Comparison of ENCODE assay signal across 13 cellular contexts in the genomic region with DNA sequence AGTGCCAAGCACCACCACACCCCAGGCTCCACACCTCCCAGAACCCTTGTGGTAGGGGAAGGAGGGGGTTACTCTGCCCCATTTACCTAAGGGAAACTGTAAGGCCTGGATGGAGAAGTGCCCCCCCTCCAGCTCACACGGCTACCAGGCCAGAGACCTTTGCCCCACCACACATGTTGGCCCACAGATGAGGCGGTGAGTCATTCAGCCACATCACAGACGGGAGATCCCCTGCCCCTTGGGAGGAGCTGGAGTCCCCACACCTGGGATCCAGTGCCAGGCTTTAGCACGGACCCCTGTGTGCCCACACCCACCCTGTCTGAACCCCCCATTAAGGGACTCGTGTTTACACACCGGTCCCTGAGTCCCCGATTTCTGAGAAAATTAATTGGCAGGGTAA. TPM values are rescaled to one million over a fixed set of nuclear protein-coding genes. Genes with fewer than 3 reads are reported as not detected.
DNase-seq lines count a peak whose midpoint lies in the region; ATAC-seq, FAIRE-seq and TF ChIP-seq lines count a peak whose summit lies in the region.
"Had no signal": no experiment of that assay in that cellular context is flagged by ENCODE, and none has a peak within 500 bp of the region (broad histone marks: within the 10 kb centered on the region; RNA-seq: fewer than 3 reads in every experiment).

No MANE protein-coding gene starts in this region.

- no peak overlapping the region for H2AK9ac ChIP-seq in IMR-90 (replicated peaks; ENCODE audit: low read depth, low read length, poor library complexity)

- no peaks in the 10 kb centered on the region for H3K4me1 Mint-ChIP-seq in astrocyte (ENCODE audit: low read depth, unreplicated experiment)

- TF ChIP-seq CTCF in IMR-90 (conservative IDR thresholded peaks at IDR 0.05; ENCODE audit: low read depth, low read length) (no peak), astrocyte (IDR thresholded peaks at IDR 0.05; ENCODE audit: insufficient read depth, low read depth, low read length) (no peak)

- ATAC-seq in IMR-90 (ENCODE audit: low read depth) (no peak), HG03460 (IDR thresholded peaks at IDR 0.05; ENCODE audit: unreplicated experiment) (no peak), HG02973 (IDR thresholded peaks at IDR 0.05; ENCODE audit: unreplicated experiment) (no peak)

- no peak overlapping the region for H2BK120ac ChIP-seq in IMR-90 (ENCODE audit: low read depth, low read length)

- peaks cover 63% of the 10 kb centered on the region for H3K27me3 Mint-ChIP-seq in astrocyte (ENCODE audit: low read depth, unreplicated experiment)

- H3K4ac ChIP-seq in IMR-90 (ENCODE audit: low read depth, low read length): no peak overlapping the region

- H3K9me3 Mint-ChIP-seq in astrocyte (ENCODE audit: unreplicated experiment): no peaks in the 10 kb centered on the region

- H3K36me3 ChIP-seq in IMR-90 (ENCODE audit: control insufficient read depth, insufficient read depth, low read length): no peaks in the 10 kb centered on the region
- H3K36me3 ChIP-seq in astrocyte (ENCODE audit: insufficient read depth, low read length): no peaks in the 10 kb centered on the region
- H3K36me3 ChIP-seq: neutrophil had no signal

- H3K14ac ChIP-seq in IMR-90 (replicated peaks; ENCODE audit: low read depth, low read length): no peak overlapping the region

- H3K79me1 ChIP-seq in IMR-90 (ENCODE audit: low read depth in 1 of 2, low read length in 2 of 2): no peaks in the 10 kb centered on the region

- POLR2A ChIA-PET in IMR-90 (lab: Charles Lee; ENCODE audit: unreplicated experiment): no interaction called here

- no peaks in the 10 kb centered on the region for H3K9me1 ChIP-seq in IMR-90 (ENCODE audit: insufficient read depth, low read length)

- no peak for TF ChIP-seq POLR2A in IMR-90 (IDR thresholded peaks at IDR 0.05; ENCODE audit: low read depth, low read length)

- H3K4me3 ChIP-seq in IMR-90 (ENCODE audit: insufficient read depth, low read depth, low read length) (no peak overlapping the region), astrocyte (ENCODE audit: insufficient read depth, low read depth, low read length) (no peak overlapping the region)

- H4K20me1 ChIP-seq in IMR-90 (ENCODE audit: insufficient read depth, low read length) (no peaks in the 10 kb centered on the region), astrocyte (ENCODE audit: insufficient read depth, low read length) (no peaks in the 10 kb centered on the region)

- CTCF ChIA-PET in IMR-90 (lab: Yijun Ruan, JAX): no interaction called here

- H2BK20ac ChIP-seq in IMR-90 (ENCODE audit: low read depth, low read length): no peak overlapping the region

- H2AFZ ChIP-seq in IMR-90 (replicated peaks; ENCODE audit: low read length, poor library complexity) (peak overlapping the region; percentile 56), astrocyte (ENCODE audit: low read depth, low read length) (no peak overlapping the region)

- no peak overlapping the region for H3K18ac ChIP-seq in IMR-90 (ENCODE audit: low read depth, low read length)

- FAIRE-seq in astrocyte (lab: Jason Lieb, UNC): no peak
- FAIRE-seq: A204.1 had no signal

- no CpG with 5 or more reads among the region's 7 CpGs for WGBS in IMR-90 (ENCODE audit: extremely low coverage in 2 of 2, insufficient read length in 1 of 2), 2 experiments

- no peaks in the 10 kb centered on the region for H3K79me2 ChIP-seq in astrocyte (ENCODE audit: insufficient read depth, low read length)

- H4K5ac ChIP-seq in IMR-90 (ENCODE audit: low read depth, low read length): no peak overlapping the region

- no peaks in the 10 kb centered on the region for H3K9me3 ChIP-seq in IMR-90 (ENCODE audit: control insufficient read depth, insufficient read depth, low read length)
- no peaks in the 10 kb centered on the region for H3K9me3 ChIP-seq in astrocyte (ENCODE audit: insufficient read depth, low read depth, low read length)
- H3K9me3 ChIP-seq: neutrophil had no signal

- H2AK5ac ChIP-seq in IMR-90 (ENCODE audit: low read depth, low read length): no peak overlapping the region

- H3K27ac ChIP-seq in IMR-90 (ENCODE audit: insufficient read depth, low read length) (no peak overlapping the region), astrocyte (ENCODE audit: low read depth, low read length) (no peak overlapping the region)
- H3K27ac ChIP-seq: neutrophil had no signal

- no peak for TF ChIP-seq RAD21 in IMR-90 (IDR thresholded peaks at IDR 0.05; ENCODE audit: low read length)

- in situ Hi-C loops in IMR-90 (cut with MboI; ENCODE audit: low sequenced_read_pairs): no loop called here

- no peak overlapping the region for H3K56ac ChIP-seq in IMR-90 (ENCODE audit: extremely low read depth, insufficient read depth, low read length)

- H3K4me2 ChIP-seq in IMR-90 (ENCODE audit: low read depth, low read length): no peak overlapping the region
- no peak overlapping the region for H3K4me2 ChIP-seq in astrocyte (ENCODE audit: low read length)

- H3K27me3 ChIP-seq in IMR-90 (ENCODE audit: control insufficient read depth, insufficient read depth, low read length) (peaks cover 70% of the 10 kb centered on the region), astrocyte (ENCODE audit: insufficient read depth, low read length) (peaks cover 25% of the 10 kb centered on the region)

- H2BK15ac ChIP-seq in IMR-90 (ENCODE audit: low read depth, low read length): no peak overlapping the region

- H3K9ac ChIP-seq in IMR-90 (ENCODE audit: low read depth, low read length): no peak overlapping the region
- no peak overlapping the region for H3K9ac ChIP-seq in astrocyte (ENCODE audit: low read length)

- H3K4me1 ChIP-seq in IMR-90 (ENCODE audit: control insufficient read depth, insufficient read depth, low read length) (peaks cover 2% of the 10 kb centered on the region; the same call in 1 of the 2 replicates), astrocyte (ENCODE audit: insufficient read depth, low read length) (no peaks in the 10 kb centered on the region)

- no peak overlapping the region for H4K8ac ChIP-seq in IMR-90 (ENCODE audit: low read depth in 2 of 2, low read length in 2 of 2)

- H3K27ac Mint-ChIP-seq in astrocyte (ENCODE audit: unreplicated experiment): no peak overlapping the region

- no peaks in the 10 kb centered on the region for H3K36me3 Mint-ChIP-seq in astrocyte (ENCODE audit: low read depth, unreplicated experiment)

- no peak overlapping the region for H4K91ac ChIP-seq in IMR-90 (ENCODE audit: insufficient read depth, low read depth, low read length)

- H3K23ac ChIP-seq in IMR-90 (ENCODE audit: low read depth, low read length): no peak overlapping the region

- dilution Hi-C loops in IMR-90 (cut with HindIII; ENCODE audit: low sequenced_read_pairs, unreplicated experiment): no loop called here

- BruUV-seq in IMR-90 (replicated peaks; lab: Mats Ljungman, UMichigan): no TSS peak

- intact Hi-C loops in IMR-90 (cut with micrococcal nuclease): no loop called here

- no peak overlapping the region for H3K4me3 Mint-ChIP-seq in astrocyte (ENCODE audit: unreplicated experiment)

- DNase-seq in NK-92 treated with Interleukin-12 subunit alpha and Interleukin-12 subunit beta, amount 100 ng/mL, for 24 hours (lab: John Stamatoyannopoulos, UW): peak; percentile 64
- no peak for DNase-seq in NK-92 (lab: John Stamatoyannopoulos, UW; ENCODE audit: unreplicated experiment)
- DNase-seq in IMR-90: peak; percentile 51
- peak; percentile 16 for DNase-seq in astrocyte (ENCODE audit: low read depth)
- peak; percentile 68 for DNase-seq in renal cortical epithelial cell (ENCODE audit: low read depth)
- DNase-seq in cortex of kidney (lab: John Stamatoyannopoulos, UW): no peak
- DNase-seq: aorta, head of caudate nucleus, Karpas-422 had no signal

- H2BK5ac ChIP-seq in IMR-90 (ENCODE audit: low read depth, low read length, poor library complexity, severe bottlenecking): no peak overlapping the region

TF ChIP-seq in IMR-90, 13 proteins besides CTCF, POLR2A, EP300 and RAD21:
- TF ChIP-seq BHLHE40 (IDR thresholded peaks at IDR 0.05; ENCODE audit: low read depth, low read length) (0 out of 2 replicates have a peak, but pooled peaks have one; percentile 9), FOS (IDR thresholded peaks at IDR 0.05; ENCODE audit: low read depth, low read length) (peak; percentile 41; the same call in 1 of the 2 replicates)
- TF ChIP-seq, protein P1, sequence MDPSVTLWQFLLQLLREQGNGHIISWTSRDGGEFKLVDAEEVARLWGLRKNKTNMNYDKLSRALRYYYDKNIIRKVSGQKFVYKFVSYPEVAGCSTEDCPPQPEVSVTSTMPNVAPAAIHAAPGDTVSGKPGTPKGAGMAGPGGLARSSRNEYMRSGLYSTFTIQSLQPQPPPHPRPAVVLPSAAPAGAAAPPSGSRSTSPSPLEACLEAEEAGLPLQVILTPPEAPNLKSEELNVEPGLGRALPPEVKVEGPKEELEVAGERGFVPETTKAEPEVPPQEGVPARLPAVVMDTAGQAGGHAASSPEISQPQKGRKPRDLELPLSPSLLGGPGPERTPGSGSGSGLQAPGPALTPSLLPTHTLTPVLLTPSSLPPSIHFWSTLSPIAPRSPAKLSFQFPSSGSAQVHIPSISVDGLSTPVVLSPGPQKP (IDR thresholded peaks at IDR 0.05; ENCODE audit: borderline replicate concordance, low read depth, low read length): no peak

RNA-seq across cellular contexts. Expression of a gene that starts 24.9 kb away (rescaled TPM):
- total RNA-seq in IMR-90 (2012; rRNA removed) (1.6 and 2.2 TPM in 2 replicates), astrocyte (3.8 and 7.5 TPM in 2 replicates), renal cortical epithelial cell (25.3 and 28.5 TPM in 2 replicates)
- 3.0 and 3.7 TPM in 2 replicates for polyA plus RNA-seq in IMR-90 (2012; rRNA removed)
- polyA plus RNA-seq in IMR-90 (2012; cell fraction: cytosol; rRNA removed): 3.6 and 6.4 TPM in 2 replicates
- 5.3 and 8.9 TPM in 2 replicates for polyA plus RNA-seq in IMR-90 (2012; cell fraction: nucleus; rRNA removed; ENCODE audit: low replicate concordance)

Comparison
In these comparisons a context has a peak if more than half of its experiments do, and no peak if none do; other contexts are left out.
1. DNase-seq: peak in NK-92 treated with Interleukin-12 subunit alpha and Interleukin-12 subunit beta, amount 100 ng/mL, for 24 hours (single experiment), IMR-90 (single experiment), astrocyte (single experiment) and renal cortical epithelial cell (single experiment); none in NK-92 (single experiment) and cortex of kidney (single experiment).